Comparison of ENCODE assay signal across 16 cellular contexts in genomic region chr7:134795231-134795630, GRCh38.
"Had no signal": no experiment of that assay in that cellular context is flagged by ENCODE, and none has a peak within 500 bp of the region (broad histone marks: within the 10 kb centered on the region; RNA-seq: fewer than 3 reads in every experiment).

No MANE protein-coding gene starts in this region.

- H3K9me3 ChIP-seq: left ventricle myocardium inferior, right atrium auricular region had no signal

- H3K27me3 Mint-ChIP-seq: activated naive CD8-positive, alpha-beta T cell treated with anti-CD3 and anti-CD28 coated beads for 36 hours; brain; progenitor cell of endocrine pancreas; stimulated activated naive CD8-positive, alpha-beta T cell treated with anti-CD3 and anti-CD28 coated beads, Interleukin-15, amount 100 ng/mL, for 72 hours had no signal

- H3K27ac Mint-ChIP-seq: activated naive CD8-positive, alpha-beta T cell treated with anti-CD3 and anti-CD28 coated beads for 36 hours; activated T-helper 1 cell treated with anti-CD3 and anti-CD28 coated beads, Interleukin-12 subunit alpha, Interleukin-12 subunit beta, Interleukin-2, Interleukin-4 antibody, amounts not matched to agents 30 ng/mL and 10 ng/mL and 1 ng/mL, durations not matched to agents 14 hours and 24 hours and 36 hours; brain; progenitor cell of endocrine pancreas had no signal

- H3K36me3 ChIP-seq: WERI-Rb-1 had no signal

- H3K4me1 Mint-ChIP-seq: activated naive CD8-positive, alpha-beta T cell treated with anti-CD3 and anti-CD28 coated beads for 36 hours; central memory CD8-positive, alpha-beta T cell; stimulated activated naive CD8-positive, alpha-beta T cell treated with anti-CD3 and anti-CD28 coated beads, Interleukin-15, amount 100 ng/mL, for 72 hours had no signal

- H3K4me3 ChIP-seq: left ventricle myocardium inferior, right atrium auricular region had no signal

- H3K4me3 Mint-ChIP-seq: activated naive CD8-positive, alpha-beta T cell treated with anti-CD3 and anti-CD28 coated beads for 36 hours; activated T-helper 1 cell treated with anti-CD3 and anti-CD28 coated beads, Interleukin-12 subunit alpha, Interleukin-12 subunit beta, Interleukin-2, Interleukin-4 antibody, amounts not matched to agents 30 ng/mL and 10 ng/mL and 1 ng/mL, durations not matched to agents 14 hours and 24 hours and 36 hours; brain; central memory CD8-positive, alpha-beta T cell; stimulated activated naive CD8-positive, alpha-beta T cell treated with anti-CD3 and anti-CD28 coated beads, Interleukin-15, amount 100 ng/mL, for 72 hours had no signal

- H3K27ac ChIP-seq: WERI-Rb-1 had no signal

- ATAC-seq: stimulated activated naive CD8-positive, alpha-beta T cell treated with anti-CD3 and anti-CD28 coated beads, Interleukin-15, amount 100 ng/mL, for 72 hours had no signal

- H3K27me3 ChIP-seq: right atrium auricular region had no signal

- DNase-seq: activated CD4-positive, alpha-beta T cell treated with anti-CD3 and anti-CD28 coated beads for 1 hour; activated CD4-positive, alpha-beta T cell treated with anti-CD3 and anti-CD28 coated beads, Interleukin-2, amount 50 U/mL, for 4 hours; activated naive CD8-positive, alpha-beta T cell treated with anti-CD3 and anti-CD28 coated beads for 36 hours; amniotic stem cell; effector CD8-positive, alpha-beta T cell; left ventricle myocardium inferior; occipital lobe; stimulated activated naive CD8-positive, alpha-beta T cell treated with anti-CD3 and anti-CD28 coated beads, Interleukin-15, amount 100 ng/mL, for 72 hours; SW 1271; T-helper 2 cell; WERI-Rb-1 had no signal

- H3K9me3 Mint-ChIP-seq: central memory CD8-positive, alpha-beta T cell had no signal
